In genomic region chr14:25537846-25538455, GRCh38 we compare ENCODE assay signal across 8 cellular contexts.
DNase-seq lines count a peak whose midpoint lies in the region; ATAC-seq and TF ChIP-seq lines count a peak whose summit lies in the region.

No MANE protein-coding gene starts in this region.

- H3K4me2 ChIP-seq in HCT116 (ENCODE audit: low read length) = no peak overlapping the region

- CTCF ChIA-PET in Caco-2 (lab: Charles Lee) = interaction anchor here (0.5 to 1.3 kb wide), 7 partner anchors 12 to 262 kb away, joined by 4 to 14 read pairs (median 5); no protein-coding TSS in a partner anchor
- CTCF ChIA-PET in HCT116 (lab: Charles Lee) = no interaction called here

- H3K27ac Mint-ChIP-seq in Caco-2 (ENCODE audit: unreplicated experiment) = no peak overlapping the region
- no peak overlapping the region for H3K27ac Mint-ChIP-seq in brain

- no peaks in the 10 kb centered on the region for H3K9me2 ChIP-seq in HCT116 (ENCODE audit: insufficient read depth)

- no peaks in the 10 kb centered on the region for H3K79me2 ChIP-seq in HCT116 (ENCODE audit: insufficient read depth, low read length)

- TF ChIP-seq CTCF in Caco-2 (IDR thresholded peaks at IDR 0.05; ENCODE audit: insufficient read depth in 1 of 2, low read depth in 1 of 2, low read length in 1 of 2, severe bottlenecking in 1 of 2, unreplicated experiment in 1 of 2) (peak; percentile 63 to 87), HCT116 (IDR thresholded peaks at IDR 0.05 in 2 of 3, conservative IDR thresholded peaks at IDR 0.05 in 1 of 3; ENCODE audit: borderline replicate concordance in 1 of 3, insufficient read depth in 1 of 3, low read depth in 2 of 3, low read length in 2 of 3) (peak in 2 of 3 experiments; percentile 32 to 47; a peak in 3 of 6 replicates), brain (conservative IDR thresholded peaks at IDR 0.05) (peak; percentile 57)

- no peaks in the 10 kb centered on the region for H4K20me1 ChIP-seq in HCT116 (ENCODE audit: insufficient read depth)

- H3K4me3 Mint-ChIP-seq in Caco-2 (ENCODE audit: unreplicated experiment) (no peak overlapping the region), brain (no peak overlapping the region)

- H3K9ac ChIP-seq in HCT116 (ENCODE audit: low read length) = no peak overlapping the region

- no peaks in the 10 kb centered on the region for H3K9me3 Mint-ChIP-seq in Caco-2 (ENCODE audit: unreplicated experiment)
- H3K9me3 Mint-ChIP-seq in brain = peaks cover 0 to 3% (median 0%) of the 10 kb centered on the region in 5 experiments

- no peaks in the 10 kb centered on the region; the same call in 1 of the 2 replicates for H3K27me3 ChIP-seq in Caco-2 (replicated peaks; ENCODE audit: control insufficient read depth, insufficient read depth, low read length)
- H3K27me3 ChIP-seq in HCT116 (ENCODE audit: insufficient read depth, low read length) = no peaks in the 10 kb centered on the region

- H3K36me3 ChIP-seq in Caco-2 (ENCODE audit: control insufficient read depth, insufficient read depth, low read length) = no peaks in the 10 kb centered on the region
- H3K36me3 ChIP-seq in HCT116 (ENCODE audit: control insufficient read depth in 1 of 2, insufficient read depth in 2 of 2, low read length in 2 of 2) = no peaks in the 10 kb centered on the region

- RAD21 ChIA-PET in HCT116 (lab: Charles Lee; ENCODE audit: low non-redundant PET in 1 of 2, low total read pairs in 2 of 2, uncharacterized antibody in 2 of 2, unreplicated experiment in 2 of 2) = no interaction called here

- H3K4me1 Mint-ChIP-seq in Caco-2 (ENCODE audit: low read depth, unreplicated experiment) (no peaks in the 10 kb centered on the region), brain (no peaks in the 10 kb centered on the region)

- intact Hi-C loops in Caco-2 (cut with micrococcal nuclease; ENCODE audit: unreplicated experiment) = loop anchor here (1.0 to 5.0 kb wide), 2 partner anchors 107 to 126 kb away; no protein-coding TSS in a partner anchor
- intact Hi-C loops in HCT116 (cut with micrococcal nuclease) = no loop called here

- no peaks in the 10 kb centered on the region for H3K4me1 ChIP-seq in Caco-2
- H3K4me1 ChIP-seq in HCT116 (ENCODE audit: control insufficient read depth in 1 of 2, insufficient read depth in 2 of 2, low read length in 2 of 2) = no peaks in the 10 kb centered on the region

- DNase-seq in Caco-2 = peak; percentile 57 to 71
- no peak for DNase-seq in HCT116 (ENCODE audit: low read depth, low spot score)
- DNase-seq in NCI-H345 (lab: John Stamatoyannopoulos, UW) = peak; percentile 76
- DNase-seq in pons (ENCODE audit: low spot score) = peak; percentile 74
- DNase-seq in dedifferentiated amniotic fluid mesenchymal stem cell (ENCODE audit: extremely low spot score) = no peak
- no peak for DNase-seq in hippocampal formation (lab: John Stamatoyannopoulos, UW)

- H3K27me3 Mint-ChIP-seq in Caco-2 (ENCODE audit: insufficient read depth, unreplicated experiment) (peaks cover 11% of the 10 kb centered on the region), brain (peaks cover 4% of the 10 kb centered on the region)

- H2AFZ ChIP-seq in HCT116 (ENCODE audit: low read depth, low read length, poor library complexity, severe bottlenecking) = no peak overlapping the region

- no peak for TF ChIP-seq POLR2A in HCT116 (IDR thresholded peaks at IDR 0.05; ENCODE audit: borderline replicate concordance, extremely low read depth, insufficient read depth, insufficient read length)

- H3K36me3 Mint-ChIP-seq in Caco-2 (ENCODE audit: insufficient read depth, unreplicated experiment) = no peaks in the 10 kb centered on the region
- no peaks in the 10 kb centered on the region for H3K36me3 Mint-ChIP-seq in brain

- POLR2A ChIA-PET in Caco-2 (lab: Charles Lee) = no interaction called here
- POLR2A ChIA-PET in HCT116 (lab: Charles Lee) = no interaction called here

- H3K27ac ChIP-seq in HCT116 (ENCODE audit: low read depth, low read length) = no peak overlapping the region

- no peak for TF ChIP-seq RAD21 in HCT116 (IDR thresholded peaks at IDR 0.05; ENCODE audit: low read depth)

- no peak; the same call in 1 of the 2 replicates for ATAC-seq in HCT116
- ATAC-seq in GM21576 (IDR thresholded peaks at IDR 0.05; ENCODE audit: unreplicated experiment) = no peak

- BruUV-seq in Caco-2 (replicated peaks; lab: Mats Ljungman, UMichigan) = no TSS peak
- BruUV-seq in HCT116 (replicated peaks; lab: Mats Ljungman, UMichigan) = no TSS peak

- no peaks in the 10 kb centered on the region for H3K9me3 ChIP-seq in Caco-2
- H3K9me3 ChIP-seq in HCT116 (ENCODE audit: control insufficient read depth in 1 of 2, insufficient read depth in 1 of 2, low read depth in 1 of 2, low read length in 2 of 2) = peaks cover 17 to 40% of the 10 kb centered on the region in 2 experiments; a peak in 2 of 4 replicates

- no peak overlapping the region for H3K4me3 ChIP-seq in Caco-2 (ENCODE audit: low read depth, low read length)
- no peak overlapping the region for H3K4me3 ChIP-seq in HCT116 (replicated peaks in 1 of 2; ENCODE audit: low read depth in 1 of 2, low read length in 2 of 2)

TF ChIP-seq in HCT116, 20 proteins besides CTCF, POLR2A, EP300 and RAD21:
- TF ChIP-seq, protein P1, sequence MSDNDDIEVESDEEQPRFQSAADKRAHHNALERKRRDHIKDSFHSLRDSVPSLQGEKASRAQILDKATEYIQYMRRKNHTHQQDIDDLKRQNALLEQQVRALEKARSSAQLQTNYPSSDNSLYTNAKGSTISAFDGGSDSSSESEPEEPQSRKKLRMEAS (IDR thresholded peaks at IDR 0.05) = no peak
- no peak for TF ChIP-seq TCF7L2 (IDR thresholded peaks at IDR 0.05; ENCODE audit: borderline replicate concordance, extremely low read depth, insufficient read depth, insufficient read length)
- no peak for TF ChIP-seq ZBTB33 (IDR thresholded peaks at IDR 0.05; ENCODE audit: extremely low read depth, insufficient replicate concordance, low read length)
- no peak for TF ChIP-seq FOSL1 (IDR thresholded peaks at IDR 0.05; ENCODE audit: low read depth)
- no peak for TF ChIP-seq CBX3 (IDR thresholded peaks at IDR 0.05; ENCODE audit: low read depth)

Comparison
In these comparisons a context has a peak if more than half of its experiments do, and no peak if none do; other contexts are left out.
1. DNase-seq: peak in Caco-2 (2 of 2), NCI-H345 (single experiment) and pons (single experiment); none in HCT116 (single experiment), dedifferentiated amniotic fluid mesenchymal stem cell (single experiment) and hippocampal formation (0 of 2).
2. Peak in every context shown above with its lines, with median percentiles within 50 percentile points of each other: CTCF ChIP-seq.